In the genomic region with DNA sequence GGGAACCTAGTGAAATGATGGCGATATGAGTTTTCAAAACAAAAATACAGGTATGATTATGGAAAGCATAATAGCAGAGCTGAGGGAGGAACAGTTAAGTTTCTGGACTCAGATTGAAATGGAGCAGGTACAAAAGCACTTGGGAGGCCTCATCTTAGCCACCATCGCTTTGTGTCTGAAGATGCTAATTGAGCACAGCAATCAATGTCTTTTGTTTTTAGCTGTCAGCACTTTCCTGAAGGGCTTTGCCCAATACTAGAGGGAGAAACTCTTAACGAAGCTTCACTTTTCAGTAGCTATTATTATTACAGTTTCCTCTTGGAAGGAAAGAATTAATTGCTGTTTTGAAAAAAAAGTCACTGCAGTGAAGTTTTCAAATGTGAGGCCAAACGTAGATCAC, we compare ENCODE assay signal across 29 cellular contexts.
"Had no signal": no experiment of that assay in that cellular context is flagged by ENCODE, and none has a peak within 500 bp of the region (broad histone marks: within the 10 kb centered on the region; RNA-seq: fewer than 3 reads in every experiment).

No MANE protein-coding gene starts in this region.

- H3K9me3 ChIP-seq: breast epithelium, psoas muscle, right atrium auricular region, suprapubic skin, tibial artery, upper lobe of right lung had no signal

- H3K27ac ChIP-seq: breast epithelium, epithelial cell of prostate, parathyroid adenoma, psoas muscle, right atrium auricular region, suprapubic skin, tibial artery, upper lobe of right lung, VCaP had no signal

- H3K4me3 ChIP-seq: breast epithelium, psoas muscle, right atrium auricular region, suprapubic skin, tibial artery, upper lobe of right lung had no signal

- FAIRE-seq: endometrium, frontal cortex, keratinocyte, TTC549 had no signal

- H3K36me3 ChIP-seq: breast epithelium, right atrium auricular region, suprapubic skin, tibial artery, upper lobe of right lung had no signal

- H3K4me1 ChIP-seq: breast epithelium, parathyroid adenoma, psoas muscle, right atrium auricular region, suprapubic skin, tibial artery, upper lobe of right lung had no signal

- H3K27me3 ChIP-seq: breast epithelium, right atrium auricular region, suprapubic skin, tibial artery, upper lobe of right lung had no signal

- H3K9ac ChIP-seq: parathyroid adenoma had no signal

- DNase-seq: activated CD4-positive, CD25-positive, alpha-beta regulatory T cell treated with anti-CD3 and anti-CD28 coated beads, Interleukin-2, amount 50 U/mL, for 72 hours; activated CD8-positive, alpha-beta memory T cell treated with anti-CD3 and anti-CD28 coated beads, Interleukin-2, amount 10 ng/mL, durations not matched to agents 7 days and 5 days; activated CD8-positive, alpha-beta T cell treated with anti-CD3 and anti-CD28 coated beads, Interleukin-2, amount 10 ng/mL, durations not matched to agents 7 days and 5 days; activated naive CD8-positive, alpha-beta T cell treated with anti-CD3 and anti-CD28 coated beads, Interleukin-2, amount 50 U/mL, for 24 hours; activated T-cell treated with anti-CD3 and anti-CD28 coated beads, Interleukin-2, amount 50 U/mL, for 48 hours; amygdala; central memory CD4-positive, alpha-beta T cell; effector CD4-positive, alpha-beta T cell; left colon; naive thymus-derived CD8-positive, alpha-beta T cell; occipital lobe; psoas muscle; stimulated activated CD4-positive, alpha-beta T cell treated with anti-CD3 and anti-CD28 coated beads, Interleukin-15, amount 100 ng/mL, for 24 hours; stimulated activated CD4-positive, alpha-beta T cell treated with anti-CD3 and anti-CD28 coated beads, Interleukin-2, amount 100 ng/mL, for 24 hours; stimulated activated naive CD4-positive, alpha-beta T cell; SW 1271; T-helper 9 cell; tibial artery; upper lobe of right lung had no signal
